In genomic region chr6:144346719-144347446, GRCh38 we compare ENCODE assay signal across 9 cellular contexts.
DNase-seq lines count a peak whose midpoint lies in the region; ATAC-seq and TF ChIP-seq lines count a peak whose summit lies in the region.
"Had no signal": no experiment of that assay in that cellular context is flagged by ENCODE, and none has a peak within 500 bp of the region (broad histone marks: within the 10 kb centered on the region; RNA-seq: fewer than 3 reads in every experiment).

No MANE protein-coding gene starts in this region.

- no peak overlapping the region for H2AFZ ChIP-seq in HCT116 (ENCODE audit: low read depth, low read length, poor library complexity, severe bottlenecking)

- no peaks in the 10 kb centered on the region for H4K20me1 ChIP-seq in HCT116 (ENCODE audit: insufficient read depth)

- TF ChIP-seq POLR2A in HCT116 (IDR thresholded peaks at IDR 0.05; ENCODE audit: borderline replicate concordance, extremely low read depth, insufficient read depth, insufficient read length) = no peak

- RAD21 ChIA-PET in HCT116 (lab: Charles Lee; ENCODE audit: low non-redundant PET in 1 of 2, low total read pairs in 2 of 2, uncharacterized antibody in 2 of 2, unreplicated experiment in 2 of 2) = no interaction called here

- H3K4me1 ChIP-seq in HCT116 (ENCODE audit: control insufficient read depth in 1 of 2, insufficient read depth in 2 of 2, low read length in 2 of 2) = peaks cover 41 to 49% of the 10 kb centered on the region in 2 experiments; a peak in 3 of 4 replicates

- POLR2A ChIA-PET in AG04449 (lab: Yijun Ruan, JAX) = no interaction called here
- POLR2A ChIA-PET in HCT116 (lab: Charles Lee) = no interaction called here

- no peaks in the 10 kb centered on the region for H3K9me3 ChIP-seq in HCT116 (ENCODE audit: control insufficient read depth in 1 of 2, insufficient read depth in 1 of 2, low read depth in 1 of 2, low read length in 2 of 2)

- no peak overlapping the region for H3K27ac ChIP-seq in HCT116 (ENCODE audit: low read depth, low read length)

- DNase-seq in AG04449 (ENCODE audit: low read depth, low spot score) (peak; percentile 33), HCT116 (ENCODE audit: low read depth, low spot score) (peak; percentile 31), kidney glomerular epithelial cell (lab: John Stamatoyannopoulos, UW) (peak; percentile 49), DMS 273 (lab: John Stamatoyannopoulos, UW; ENCODE audit: unreplicated experiment) (no peak), C1 segment of cervical spinal cord (lab: John Stamatoyannopoulos, UW) (no peak), NCI-H1092 treated with DMSO at 0.1 percent for 48 hours (lab: John Stamatoyannopoulos, UW) (no peak)
- DNase-seq: head of caudate nucleus had no signal

- H3K36me3 Mint-ChIP-seq in activated T-helper 17 cell treated with anti-CD3 and anti-CD28 coated beads, Interleukin-2, amount 50 U/mL, for 72 hours (ENCODE audit: low read depth) = no peaks in the 10 kb centered on the region

- no peaks in the 10 kb centered on the region for H3K27me3 ChIP-seq in HCT116 (ENCODE audit: insufficient read depth, low read length)

- peak overlapping the region; percentile 84 for H3K27ac Mint-ChIP-seq in activated T-helper 17 cell treated with anti-CD3 and anti-CD28 coated beads, Interleukin-2, amount 50 U/mL, for 72 hours

- H3K4me2 ChIP-seq in HCT116 (ENCODE audit: low read length) = peak overlapping the region; percentile 62

- H3K9ac ChIP-seq in HCT116 (ENCODE audit: low read length) = 0 out of 2 replicates have a peak overlapping the region, but pooled peaks have one; percentile 19

- no TSS peak for BruUV-seq in HCT116 (replicated peaks; lab: Mats Ljungman, UMichigan)

- 0 out of 2 replicates have a peak, but pooled peaks have one; percentile 1 for TF ChIP-seq RAD21 in HCT116 (IDR thresholded peaks at IDR 0.05; ENCODE audit: low read depth)

- TF ChIP-seq CTCF in AG04449 (IDR thresholded peaks at IDR 0.05; ENCODE audit: insufficient read depth, low read length, missing control alignments) (no peak), HCT116 (IDR thresholded peaks at IDR 0.05 in 2 of 3, conservative IDR thresholded peaks at IDR 0.05 in 1 of 3; ENCODE audit: borderline replicate concordance in 1 of 3, insufficient read depth in 1 of 3, low read depth in 2 of 3, low read length in 2 of 3) (no peak)

- intact Hi-C loops in HCT116 (cut with micrococcal nuclease) = no loop called here

- peak; percentile 73 for ATAC-seq in HCT116
- peak; percentile 20 for ATAC-seq in activated T-helper 17 cell treated with anti-CD3 and anti-CD28 coated beads, Interleukin-2, amount 50 U/mL, for 72 hours (replicated peaks)
- no peak for ATAC-seq in HG03039 (IDR thresholded peaks at IDR 0.05; ENCODE audit: unreplicated experiment)

- H3K4me1 Mint-ChIP-seq in activated T-helper 17 cell treated with anti-CD3 and anti-CD28 coated beads, Interleukin-2, amount 50 U/mL, for 72 hours = peaks cover 60% of the 10 kb centered on the region

- H3K4me3 ChIP-seq in AG04449 (ENCODE audit: low read depth, low read length) (no peak overlapping the region), HCT116 (replicated peaks in 1 of 2; ENCODE audit: low read depth in 1 of 2, low read length in 2 of 2) (peak overlapping the region in 1 of 2 experiments; percentile 8; a peak in 1 of 4 replicates)

- no peaks in the 10 kb centered on the region for H3K9me2 ChIP-seq in HCT116 (ENCODE audit: insufficient read depth)

- no peaks in the 10 kb centered on the region for H3K27me3 Mint-ChIP-seq in activated T-helper 17 cell treated with anti-CD3 and anti-CD28 coated beads, Interleukin-2, amount 50 U/mL, for 72 hours

- H3K9me3 Mint-ChIP-seq in activated T-helper 17 cell treated with anti-CD3 and anti-CD28 coated beads, Interleukin-2, amount 50 U/mL, for 72 hours = no peaks in the 10 kb centered on the region

- peak overlapping the region; percentile 78 for H3K4me3 Mint-ChIP-seq in activated T-helper 17 cell treated with anti-CD3 and anti-CD28 coated beads, Interleukin-2, amount 50 U/mL, for 72 hours

- H3K79me2 ChIP-seq in HCT116 (ENCODE audit: insufficient read depth, low read length) = no peaks in the 10 kb centered on the region

- H3K36me3 ChIP-seq in HCT116 (ENCODE audit: control insufficient read depth in 1 of 2, insufficient read depth in 2 of 2, low read length in 2 of 2) = no peaks in the 10 kb centered on the region

- CTCF ChIA-PET in AG04449 (lab: Yijun Ruan, JAX) (interaction anchor here (0.9 to 1.1 kb wide), 2 partner anchors 9 to 11 kb away, joined by 3 read pairs; no protein-coding TSS in a partner anchor), HCT116 (lab: Charles Lee) (no interaction called here)

TF ChIP-seq in HCT116, 20 proteins besides CTCF, POLR2A, EP300 and RAD21:
- TF ChIP-seq SP1 (IDR thresholded peaks at IDR 0.05; ENCODE audit: low read depth) (peak; percentile 16; the same call in 1 of the 2 replicates), SIN3A (IDR thresholded peaks at IDR 0.05; ENCODE audit: low read depth) (no peak), JUND (IDR thresholded peaks at IDR 0.05) (peak; percentile 57), FOSL1 (IDR thresholded peaks at IDR 0.05; ENCODE audit: low read depth) (peak; percentile 46; the same call in 1 of the 2 replicates), CBX3 (IDR thresholded peaks at IDR 0.05; ENCODE audit: low read depth) (no peak), CEBPB (IDR thresholded peaks at IDR 0.05; ENCODE audit: low read depth) (no peak), ZBTB33 (IDR thresholded peaks at IDR 0.05; ENCODE audit: extremely low read depth, insufficient replicate concordance, low read length) (no peak), EZH2phosphoT487 (IDR thresholded peaks at IDR 0.05; ENCODE audit: borderline replicate concordance) (no peak), TCF7L2 (IDR thresholded peaks at IDR 0.05; ENCODE audit: borderline replicate concordance, extremely low read depth, insufficient read depth, insufficient read length) (no peak), SRF (IDR thresholded peaks at IDR 0.05; ENCODE audit: low read depth) (no peak), ATF3 (IDR thresholded peaks at IDR 0.05) (0 out of 2 replicates have a peak, but pooled peaks have one; percentile 11)

Comparison
In these comparisons a context has a peak if more than half of its experiments do, and no peak if none do; other contexts are left out.
1. DNase-seq: peak in AG04449 (single experiment), HCT116 (single experiment) and kidney glomerular epithelial cell (single experiment); none in DMS 273 (single experiment), C1 segment of cervical spinal cord (0 of 14) and NCI-H1092 treated with DMSO at 0.1 percent for 48 hours (single experiment).